Comparison of ENCODE assay signal across 1 cellular context in the genomic region with DNA sequence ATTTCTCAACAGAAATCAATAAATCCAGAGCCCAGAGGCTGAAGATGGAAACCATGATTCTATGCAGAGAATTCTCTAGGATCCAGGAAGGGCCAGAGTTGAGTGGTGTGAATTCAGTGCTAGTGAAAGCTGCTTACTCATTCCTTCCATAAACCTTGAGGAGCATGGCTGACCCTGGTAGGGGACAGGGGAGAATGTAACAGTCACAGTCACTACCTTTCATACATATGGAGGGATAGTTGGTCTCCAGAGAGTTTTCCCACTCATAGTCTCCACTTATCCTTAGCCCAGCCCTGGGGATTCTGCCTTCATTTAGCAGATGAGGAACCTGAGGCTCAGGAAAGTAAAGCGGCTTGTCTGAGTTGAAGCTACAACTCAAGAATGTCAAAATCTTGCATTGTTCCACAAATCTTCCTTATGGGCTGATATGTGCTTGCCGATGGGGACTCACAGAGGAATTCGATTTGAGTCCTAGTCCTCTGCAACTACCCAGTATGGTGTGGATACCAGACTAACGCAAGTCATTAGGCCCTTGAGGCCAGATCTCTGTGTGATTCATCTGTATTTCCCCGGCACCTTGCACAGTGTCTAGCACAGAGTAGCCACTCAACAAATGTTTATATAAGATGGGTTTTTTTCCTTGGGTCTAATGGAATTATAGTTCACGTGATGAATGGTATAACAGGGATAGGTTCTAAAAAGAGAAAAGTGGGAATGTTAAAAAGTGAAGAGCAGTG.
TF ChIP-seq lines count a peak whose summit lies in the region.

No MANE protein-coding gene starts in this region.

TF ChIP-seq in K562, 482 proteins besides CTCF, POLR2A, EP300 and RAD21:
- TF ChIP-seq VEZF1 (CRISPR knock-in tag; IDR thresholded peaks at IDR 0.05) = no peak
- TF ChIP-seq NELFE (IDR thresholded peaks at IDR 0.05; ENCODE audit: insufficient read depth, insufficient read length) = no peak
- TF ChIP-seq TAF7 (tag; IDR thresholded peaks at IDR 0.05) = peak; percentile 81
- TF ChIP-seq, protein P1, sequence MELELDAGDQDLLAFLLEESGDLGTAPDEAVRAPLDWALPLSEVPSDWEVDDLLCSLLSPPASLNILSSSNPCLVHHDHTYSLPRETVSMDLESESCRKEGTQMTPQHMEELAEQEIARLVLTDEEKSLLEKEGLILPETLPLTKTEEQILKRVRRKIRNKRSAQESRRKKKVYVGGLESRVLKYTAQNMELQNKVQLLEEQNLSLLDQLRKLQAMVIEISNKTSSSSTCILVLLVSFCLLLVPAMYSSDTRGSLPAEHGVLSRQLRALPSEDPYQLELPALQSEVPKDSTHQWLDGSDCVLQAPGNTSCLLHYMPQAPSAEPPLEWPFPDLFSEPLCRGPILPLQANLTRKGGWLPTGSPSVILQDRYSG (tag; conservative IDR thresholded peaks at IDR 0.05; ENCODE audit: low read depth) = peak; percentile 66; the same call in 1 of the 2 replicates
- TF ChIP-seq ZNF311 (CRISPR knock-in tag; IDR thresholded peaks at IDR 0.05) = no peak
- peak in 1 of 3 experiments; percentile 18 for TF ChIP-seq YY1 (IDR thresholded peaks at IDR 0.05; ENCODE audit: borderline replicate concordance in 1 of 3, control insufficient read depth in 1 of 3, extremely low read depth in 1 of 3, insufficient read depth in 3 of 3, insufficient read length in 1 of 3, insufficient replicate concordance in 2 of 3, low read depth in 1 of 3, low read length in 2 of 3)
- TF ChIP-seq NR2C1 (IDR thresholded peaks at IDR 0.05) = no peak
- TF ChIP-seq NR2C1 (tag; IDR thresholded peaks at IDR 0.05) = 0 out of 2 replicates have a peak, but pooled peaks have one; percentile 17
- no peak for TF ChIP-seq ZZZ3 (IDR thresholded peaks at IDR 0.05)
- TF ChIP-seq JUND (IDR thresholded peaks at IDR 0.05; ENCODE audit: borderline replicate concordance, low read depth, low read length) = no peak
- peak; percentile 51; the same call in 1 of the 3 replicates for TF ChIP-seq JUND (tag; IDR thresholded peaks at IDR 0.05; ENCODE audit: borderline replicate concordance, low read depth, low read length)
- no peak for TF ChIP-seq ZBTB17 (CRISPR knock-in tag; IDR thresholded peaks at IDR 0.05)
- TF ChIP-seq BACH1 (tag; IDR thresholded peaks at IDR 0.05) = 0 out of 2 replicates have a peak, but pooled peaks have one; percentile 42
- no peak for TF ChIP-seq ZNF165 (CRISPR knock-in tag; IDR thresholded peaks at IDR 0.05; ENCODE audit: borderline replicate concordance)
- no peak for TF ChIP-seq ZNF184 (CRISPR knock-in tag; IDR thresholded peaks at IDR 0.05)
- TF ChIP-seq PTTG1 (tag; IDR thresholded peaks at IDR 0.05; ENCODE audit: low read depth) = no peak
- 0 out of 2 replicates have a peak, but pooled peaks have one; percentile 52 for TF ChIP-seq CUX1 (CRISPR knock-in tag; IDR thresholded peaks at IDR 0.05)
- no peak for TF ChIP-seq XRCC4 (IDR thresholded peaks at IDR 0.05; ENCODE audit: extremely low read depth, insufficient read depth, insufficient read length)
- no peak for TF ChIP-seq ADNP (tag; IDR thresholded peaks at IDR 0.05)
- TF ChIP-seq TSC22D4 (tag; IDR thresholded peaks at IDR 0.05) = no peak
- TF ChIP-seq GATAD2B (IDR thresholded peaks at IDR 0.05; ENCODE audit: borderline replicate concordance) = no peak
- TF ChIP-seq, protein P2, sequence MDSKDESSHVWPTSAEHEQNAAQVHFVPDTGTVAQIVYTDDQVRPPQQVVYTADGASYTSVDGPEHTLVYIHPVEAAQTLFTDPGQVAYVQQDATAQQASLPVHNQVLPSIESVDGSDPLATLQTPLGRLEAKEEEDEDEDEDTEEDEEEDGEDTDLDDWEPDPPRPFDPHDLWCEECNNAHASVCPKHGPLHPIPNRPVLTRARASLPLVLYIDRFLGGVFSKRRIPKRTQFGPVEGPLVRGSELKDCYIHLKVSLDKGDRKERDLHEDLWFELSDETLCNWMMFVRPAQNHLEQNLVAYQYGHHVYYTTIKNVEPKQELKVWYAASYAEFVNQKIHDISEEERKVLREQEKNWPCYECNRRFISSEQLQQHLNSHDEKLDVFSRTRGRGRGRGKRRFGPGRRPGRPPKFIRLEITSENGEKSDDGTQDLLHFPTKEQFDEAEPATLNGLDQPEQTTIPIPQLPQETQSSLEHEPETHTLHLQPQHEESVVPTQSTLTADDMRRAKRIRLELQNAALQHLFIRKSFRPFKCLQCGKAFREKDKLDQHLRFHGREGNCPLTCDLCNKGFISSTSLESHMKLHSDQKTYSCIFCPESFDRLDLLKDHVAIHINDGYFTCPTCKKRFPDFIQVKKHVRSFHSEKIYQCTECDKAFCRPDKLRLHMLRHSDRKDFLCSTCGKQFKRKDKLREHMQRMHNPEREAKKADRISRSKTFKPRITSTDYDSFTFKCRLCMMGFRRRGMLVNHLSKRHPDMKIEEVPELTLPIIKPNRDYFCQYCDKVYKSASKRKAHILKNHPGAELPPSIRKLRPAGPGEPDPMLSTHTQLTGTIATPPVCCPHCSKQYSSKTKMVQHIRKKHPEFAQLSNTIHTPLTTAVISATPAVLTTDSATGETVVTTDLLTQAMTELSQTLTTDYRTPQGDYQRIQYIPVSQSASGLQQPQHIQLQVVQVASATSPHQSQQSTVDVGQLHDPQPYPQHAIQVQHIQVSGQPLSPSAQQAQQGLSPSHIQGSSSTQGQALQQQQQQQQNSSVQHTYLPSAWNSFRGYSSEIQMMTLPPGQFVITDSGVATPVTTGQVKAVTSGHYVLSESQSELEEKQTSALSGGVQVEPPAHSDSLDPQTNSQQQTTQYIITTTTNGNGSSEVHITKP (IDR thresholded peaks at IDR 0.05; ENCODE audit: partially characterized antibody) = no peak
- no peak for TF ChIP-seq OTX1 (CRISPR knock-in tag; IDR thresholded peaks at IDR 0.05)
- TF ChIP-seq, protein P3, sequence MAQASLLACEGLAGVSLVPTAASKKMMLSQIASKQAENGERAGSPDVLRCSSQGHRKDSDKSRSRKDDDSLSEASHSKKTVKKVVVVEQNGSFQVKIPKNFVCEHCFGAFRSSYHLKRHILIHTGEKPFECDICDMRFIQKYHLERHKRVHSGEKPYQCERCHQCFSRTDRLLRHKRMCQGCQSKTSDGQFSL (CRISPR knock-in tag; IDR thresholded peaks at IDR 0.05) = no peak
- TF ChIP-seq, protein P3 (tag; IDR thresholded peaks at IDR 0.05) = peak in 1 of 2 experiments; percentile 26; a peak in 1 of 4 replicates
- TF ChIP-seq POLR3G (IDR thresholded peaks at IDR 0.05; ENCODE audit: extremely low read depth, insufficient read length, insufficient replicate concordance) = no peak
- TF ChIP-seq, protein P4, sequence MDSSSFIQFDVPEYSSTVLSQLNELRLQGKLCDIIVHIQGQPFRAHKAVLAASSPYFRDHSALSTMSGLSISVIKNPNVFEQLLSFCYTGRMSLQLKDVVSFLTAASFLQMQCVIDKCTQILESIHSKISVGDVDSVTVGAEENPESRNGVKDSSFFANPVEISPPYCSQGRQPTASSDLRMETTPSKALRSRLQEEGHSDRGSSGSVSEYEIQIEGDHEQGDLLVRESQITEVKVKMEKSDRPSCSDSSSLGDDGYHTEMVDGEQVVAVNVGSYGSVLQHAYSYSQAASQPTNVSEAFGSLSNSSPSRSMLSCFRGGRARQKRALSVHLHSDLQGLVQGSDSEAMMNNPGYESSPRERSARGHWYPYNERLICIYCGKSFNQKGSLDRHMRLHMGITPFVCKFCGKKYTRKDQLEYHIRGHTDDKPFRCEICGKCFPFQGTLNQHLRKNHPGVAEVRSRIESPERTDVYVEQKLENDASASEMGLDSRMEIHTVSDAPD (CRISPR knock-in tag; IDR thresholded peaks at IDR 0.05) = no peak
- TF ChIP-seq, protein P5, sequence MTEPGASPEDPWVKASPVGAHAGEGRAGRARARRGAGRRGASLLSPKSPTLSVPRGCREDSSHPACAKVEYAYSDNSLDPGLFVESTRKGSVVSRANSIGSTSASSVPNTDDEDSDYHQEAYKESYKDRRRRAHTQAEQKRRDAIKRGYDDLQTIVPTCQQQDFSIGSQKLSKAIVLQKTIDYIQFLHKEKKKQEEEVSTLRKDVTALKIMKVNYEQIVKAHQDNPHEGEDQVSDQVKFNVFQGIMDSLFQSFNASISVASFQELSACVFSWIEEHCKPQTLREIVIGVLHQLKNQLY (CRISPR knock-in tag; conservative IDR thresholded peaks at IDR 0.05) = no peak
- peak; percentile 10; the same call in 1 of the 2 replicates for TF ChIP-seq L3MBTL2 (IDR thresholded peaks at IDR 0.05)
- TF ChIP-seq C11orf30 (IDR thresholded peaks at IDR 0.05; ENCODE audit: low read depth) = peak; percentile 54
- TF ChIP-seq NFE2 (IDR thresholded peaks at IDR 0.05; ENCODE audit: low read depth) = peak; percentile 79
- TF ChIP-seq MAFG (tag; conservative IDR thresholded peaks at IDR 0.05) = peak; percentile 66; the same call in 1 of the 2 replicates
- TF ChIP-seq THRA (IDR thresholded peaks at IDR 0.05) = no peak
- no peak for TF ChIP-seq ZNF444 (CRISPR knock-in tag; IDR thresholded peaks at IDR 0.05)
- TF ChIP-seq ZNF592 (IDR thresholded peaks at IDR 0.05) = peak; percentile 36; the same call in 1 of the 2 replicates
- TF ChIP-seq HDAC1 (IDR thresholded peaks at IDR 0.05) = no peak
TF ChIP-seq in K562: peak in this region for 13.
